7 cellular contexts compared by ENCODE assay signal in genomic region chrX:29269390-29269789, GRCh38.
"Had no signal": no experiment of that assay in that cellular context is flagged by ENCODE, and none has a peak within 500 bp of the region (broad histone marks: within the 10 kb centered on the region; RNA-seq: fewer than 3 reads in every experiment).

No MANE protein-coding gene starts in this region.

- H3K4me3 ChIP-seq: K562 had no signal

- DNase-seq: IMR-90, KBM-7, KG1 had no signal

- FAIRE-seq: HTR-8/SVneo, K562 had no signal

- H3K4me2 ChIP-seq: KMS-11 had no signal

- ATAC-seq: K562 had no signal

- H3K27ac ChIP-seq: HL-60, KMS-11 had no signal

- H3K9ac ChIP-seq: KMS-11 had no signal
